In the genomic region with DNA sequence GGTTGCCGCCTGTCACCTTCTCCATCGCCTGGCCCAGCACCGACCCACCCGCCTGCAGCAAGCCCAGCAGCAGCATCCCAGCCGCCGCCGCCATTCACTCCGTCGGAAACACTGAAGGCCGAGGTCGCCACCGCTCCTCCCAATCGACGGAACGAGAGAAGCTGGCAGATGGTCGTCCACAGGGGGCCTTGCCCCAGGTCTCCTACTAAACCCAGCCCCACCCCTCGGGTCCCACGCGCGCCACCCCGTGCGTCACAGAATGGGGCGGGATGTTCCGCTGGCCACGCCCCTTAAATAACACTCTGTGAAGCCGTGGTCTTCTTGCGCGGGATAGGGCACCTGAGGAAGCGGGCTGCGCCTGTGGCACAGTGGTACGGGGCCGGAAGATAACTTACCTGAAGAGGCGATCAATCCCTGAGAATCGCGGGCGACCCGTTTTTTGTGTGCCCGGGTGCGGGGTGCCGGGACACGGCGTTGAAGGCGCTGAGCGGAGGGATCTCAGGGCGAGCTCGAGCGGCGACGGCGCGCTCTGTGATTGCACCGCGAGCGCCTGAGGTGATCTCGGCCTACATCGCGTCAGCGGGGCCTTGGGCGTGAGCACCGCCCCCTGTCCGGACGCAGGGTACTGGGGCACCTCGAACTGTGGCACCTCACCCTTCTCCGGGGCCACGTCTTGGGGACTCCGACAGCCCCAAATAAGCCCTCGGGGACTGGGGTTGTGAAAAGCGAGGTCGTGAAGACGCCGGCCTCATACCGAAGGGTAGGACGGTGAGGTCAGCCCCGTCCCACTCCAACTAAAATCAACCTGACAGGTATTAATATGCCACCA, we compare ENCODE assay signal across 1 cellular context.
A peak's percentile ranks its signal among the peaks of the same experiment; 100 is the strongest.
TF ChIP-seq lines count a peak whose summit lies in the region.

Gene CYP51A1, minus strand, starts transcription at position 207 of the 829 bp plus-strand sequence. Its CDS starts 113 bp downstream, at position 94.

TF ChIP-seq in GM12878, 131 proteins besides CTCF, POLR2A, EP300 and RAD21 (continued from another document):
- TF ChIP-seq, protein P1, sequence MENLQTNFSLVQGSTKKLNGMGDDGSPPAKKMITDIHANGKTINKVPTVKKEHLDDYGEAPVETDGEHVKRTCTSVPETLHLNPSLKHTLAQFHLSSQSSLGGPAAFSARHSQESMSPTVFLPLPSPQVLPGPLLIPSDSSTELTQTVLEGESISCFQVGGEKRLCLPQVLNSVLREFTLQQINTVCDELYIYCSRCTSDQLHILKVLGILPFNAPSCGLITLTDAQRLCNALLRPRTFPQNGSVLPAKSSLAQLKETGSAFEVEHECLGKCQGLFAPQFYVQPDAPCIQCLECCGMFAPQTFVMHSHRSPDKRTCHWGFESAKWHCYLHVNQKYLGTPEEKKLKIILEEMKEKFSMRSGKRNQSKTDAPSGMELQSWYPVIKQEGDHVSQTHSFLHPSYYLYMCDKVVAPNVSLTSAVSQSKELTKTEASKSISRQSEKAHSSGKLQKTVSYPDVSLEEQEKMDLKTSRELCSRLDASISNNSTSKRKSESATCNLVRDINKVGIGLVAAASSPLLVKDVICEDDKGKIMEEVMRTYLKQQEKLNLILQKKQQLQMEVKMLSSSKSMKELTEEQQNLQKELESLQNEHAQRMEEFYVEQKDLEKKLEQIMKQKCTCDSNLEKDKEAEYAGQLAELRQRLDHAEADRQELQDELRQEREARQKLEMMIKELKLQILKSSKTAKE (IDR thresholded peaks at IDR 0.05; ENCODE audit: low read depth, poor library complexity, severe bottlenecking): peak; percentile 73
- TF ChIP-seq ZBED1 (IDR thresholded peaks at IDR 0.05; ENCODE audit: borderline replicate concordance) (no peak), FOXM1 (IDR thresholded peaks at IDR 0.05; ENCODE audit: low read depth, low read length) (no peak), CEBPB (IDR thresholded peaks at IDR 0.05; ENCODE audit: borderline replicate concordance in 1 of 2, low read depth in 2 of 2, low read length in 2 of 2) (no peak; a peak in 1 of 4 replicates), BCL3 (IDR thresholded peaks at IDR 0.05; ENCODE audit: borderline replicate concordance, insufficient read depth, low read depth, low read length, poor library complexity, severe bottlenecking) (peak; percentile 13), CHD2 (IDR thresholded peaks at IDR 0.05; ENCODE audit: borderline replicate concordance, low read depth, low read length) (peak; percentile 97), SIN3A (IDR thresholded peaks at IDR 0.05; ENCODE audit: low read depth, low read length) (peak; percentile 89), HDAC2 (IDR thresholded peaks at IDR 0.05) (no peak), POLR2AphosphoS5 (IDR thresholded peaks at IDR 0.05; ENCODE audit: low read length) (peak; percentile 91), ASH2L (IDR thresholded peaks at IDR 0.05; ENCODE audit: borderline replicate concordance, low read depth) (0 out of 2 replicates have a peak, but pooled peaks have one; percentile 60), ZNF207 (IDR thresholded peaks at IDR 0.05; ENCODE audit: borderline replicate concordance) (peak; percentile 85), MTA3 (IDR thresholded peaks at IDR 0.05; ENCODE audit: borderline replicate concordance, low read length) (no peak), RCOR1 (conservative IDR thresholded peaks at IDR 0.05; ENCODE audit: low read depth, low read length) (peak; percentile 74; the same call in 1 of the 2 replicates), NR2F1 (conservative IDR thresholded peaks at IDR 0.05) (peak; percentile 86), STAT1 (conservative IDR thresholded peaks at IDR 0.05) (0 out of 2 replicates have a peak, but pooled peaks have one; percentile 91), BCL11A (IDR thresholded peaks at IDR 0.05; ENCODE audit: low read depth, low read length) (no peak), TBL1XR1 (IDR thresholded peaks at IDR 0.05; ENCODE audit: low read depth, low read length) (peak; percentile 25; the same call in 1 of the 2 replicates), JUNB (IDR thresholded peaks at IDR 0.05) (0 out of 2 replicates have a peak, but pooled peaks have one; percentile 1)
- TF ChIP-seq, protein P2, sequence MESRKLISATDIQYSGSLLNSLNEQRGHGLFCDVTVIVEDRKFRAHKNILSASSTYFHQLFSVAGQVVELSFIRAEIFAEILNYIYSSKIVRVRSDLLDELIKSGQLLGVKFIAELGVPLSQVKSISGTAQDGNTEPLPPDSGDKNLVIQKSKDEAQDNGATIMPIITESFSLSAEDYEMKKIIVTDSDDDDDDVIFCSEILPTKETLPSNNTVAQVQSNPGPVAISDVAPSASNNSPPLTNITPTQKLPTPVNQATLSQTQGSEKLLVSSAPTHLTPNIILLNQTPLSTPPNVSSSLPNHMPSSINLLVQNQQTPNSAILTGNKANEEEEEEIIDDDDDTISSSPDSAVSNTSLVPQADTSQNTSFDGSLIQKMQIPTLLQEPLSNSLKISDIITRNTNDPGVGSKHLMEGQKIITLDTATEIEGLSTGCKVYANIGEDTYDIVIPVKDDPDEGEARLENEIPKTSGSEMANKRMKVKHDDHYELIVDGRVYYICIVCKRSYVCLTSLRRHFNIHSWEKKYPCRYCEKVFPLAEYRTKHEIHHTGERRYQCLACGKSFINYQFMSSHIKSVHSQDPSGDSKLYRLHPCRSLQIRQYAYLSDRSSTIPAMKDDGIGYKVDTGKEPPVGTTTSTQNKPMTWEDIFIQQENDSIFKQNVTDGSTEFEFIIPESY (IDR thresholded peaks at IDR 0.05): no peak
